In genomic region chr12:47711448-47711847, GRCh38 we compare ENCODE assay signal across 18 cellular contexts. TPM values are rescaled to one million over a fixed set of nuclear protein-coding genes. Genes with fewer than 3 reads are reported as not detected.
"Had no signal": no experiment of that assay in that cellular context is flagged by ENCODE, and none has a peak within 500 bp of the region (broad histone marks: within the 10 kb centered on the region; RNA-seq: fewer than 3 reads in every experiment).

No MANE protein-coding gene starts in this region.

- H3K27ac ChIP-seq: hepatocyte had no signal

- H3K27me3 Mint-ChIP-seq: effector memory CD8-positive, alpha-beta T cell; naive thymus-derived CD4-positive, alpha-beta T cell had no signal

- ATAC-seq: effector memory CD8-positive, alpha-beta T cell; left colon; left ventricle myocardium superior; naive thymus-derived CD4-positive, alpha-beta T cell; right cardiac atrium had no signal

- DNase-seq: effector memory CD8-positive, alpha-beta T cell; foreskin melanocyte; left colon; left ventricle myocardium superior; naive thymus-derived CD4-positive, alpha-beta T cell; nephron progenitor cell; ovary; right cardiac atrium; small intestine; stimulated activated CD4-positive, alpha-beta T cell treated with anti-CD3 and anti-CD28 coated beads, Interleukin-12 subunit alpha, Interleukin-12 subunit beta, amount 100 ng/mL, for 4 hours; stimulated activated naive CD4-positive, alpha-beta T cell treated with Interleukin-2 at 50 U/mL for 16 hours; trophoblast cell had no signal

- H3K4me3 Mint-ChIP-seq: effector memory CD8-positive, alpha-beta T cell; naive thymus-derived CD4-positive, alpha-beta T cell; nephron progenitor cell had no signal

- H3K4me2 ChIP-seq: hepatocyte had no signal

- H3K27me3 ChIP-seq: hepatocyte, neutrophil, ovary had no signal

- H3K9me3 ChIP-seq: neutrophil, ovary had no signal

- H3K9me3 Mint-ChIP-seq: effector memory CD8-positive, alpha-beta T cell; naive thymus-derived CD4-positive, alpha-beta T cell; nephron progenitor cell had no signal

- H3K4me3 ChIP-seq: hepatocyte, lung, ovary had no signal

- H2AFZ ChIP-seq: hepatocyte had no signal

- H3K36me3 ChIP-seq: neutrophil, ovary had no signal

- H3K27ac Mint-ChIP-seq: effector memory CD8-positive, alpha-beta T cell; nephron progenitor cell had no signal

RNA-seq across cellular contexts. Expression of gene ENDOU, which starts 13.8 kb away (rescaled TPM):
- total RNA-seq: epithelial cell of proximal tubule; kidney epithelial cell; left colon; mononuclear cell; naive thymus-derived CD4-positive, alpha-beta T cell had no signal
- polyA plus RNA-seq: hepatocyte; naive thymus-derived CD4-positive, alpha-beta T cell had no signal
